ENCODE assay signal across 8 cellular contexts in genomic region chrX:135003876-135004623, GRCh38. TPM values are rescaled to one million over a fixed set of nuclear protein-coding genes. Genes with fewer than 3 reads are reported as not detected.
A peak's percentile ranks its signal among the peaks of the same experiment; 100 is the strongest.
DNase-seq lines count a peak whose midpoint lies in the region; ATAC-seq and TF ChIP-seq lines count a peak whose summit lies in the region.

No MANE protein-coding gene starts in this region.

- H3K27me3 Mint-ChIP-seq in activated CD8-positive, alpha-beta T cell treated with anti-CD3 and anti-CD28 coated beads, Interleukin-2, amount 10 ng/mL, durations not matched to agents 7 days and 5 days (ENCODE audit: low read depth) = peaks cover 7% of the 10 kb centered on the region

- peak overlapping the region; percentile 78 for H3K4me3 Mint-ChIP-seq in activated CD8-positive, alpha-beta T cell treated with anti-CD3 and anti-CD28 coated beads, Interleukin-2, amount 10 ng/mL, durations not matched to agents 7 days and 5 days

- H3K9me3 ChIP-seq in ectodermal cell (ENCODE audit: control insufficient read depth, low read length) (no peaks in the 10 kb centered on the region), lower lobe of right lung (no peaks in the 10 kb centered on the region)

- POLR2A ChIA-PET in activated CD8-positive, alpha-beta T cell treated with anti-CD3 and anti-CD28 coated beads, Interleukin-2, amount 10 ng/mL, durations not matched to agents 7 days and 5 days (lab: Charles Lee) = no interaction called here

- intact Hi-C loops in lower lobe of right lung (cut with DNase I) = no loop called here

- H3K9me3 Mint-ChIP-seq in activated CD8-positive, alpha-beta T cell treated with anti-CD3 and anti-CD28 coated beads, Interleukin-2, amount 10 ng/mL, durations not matched to agents 7 days and 5 days (ENCODE audit: insufficient read depth) = no peaks in the 10 kb centered on the region

- peak; percentile 96 for ATAC-seq in GM19452 (IDR thresholded peaks at IDR 0.05; ENCODE audit: unreplicated experiment)
- ATAC-seq in HG03571 (IDR thresholded peaks at IDR 0.05; ENCODE audit: unreplicated experiment) = peak; percentile 98
- ATAC-seq in activated CD8-positive, alpha-beta T cell treated with anti-CD3 and anti-CD28 coated beads, Interleukin-2, amount 10 ng/mL, durations not matched to agents 7 days and 5 days = peak; percentile 98
- ATAC-seq in lower lobe of right lung = peak; percentile 99 to 100

- peak overlapping the region; percentile 77 for H3K27ac Mint-ChIP-seq in activated CD8-positive, alpha-beta T cell treated with anti-CD3 and anti-CD28 coated beads, Interleukin-2, amount 10 ng/mL, durations not matched to agents 7 days and 5 days

- no peak overlapping the region for H3K27ac ChIP-seq in ectodermal cell (ENCODE audit: insufficient read depth, low read depth, low read length, poor library complexity, severe bottlenecking)
- H3K27ac ChIP-seq in lower lobe of right lung = peak overlapping the region; percentile 36

- CTCF ChIA-PET in activated CD8-positive, alpha-beta T cell treated with anti-CD3 and anti-CD28 coated beads, Interleukin-2, amount 10 ng/mL, durations not matched to agents 7 days and 5 days (lab: Charles Lee) = no interaction called here

- peaks cover 19% of the 10 kb centered on the region for H3K4me1 Mint-ChIP-seq in activated CD8-positive, alpha-beta T cell treated with anti-CD3 and anti-CD28 coated beads, Interleukin-2, amount 10 ng/mL, durations not matched to agents 7 days and 5 days (ENCODE audit: low read depth)

- H3K4me3 ChIP-seq in ectodermal cell (ENCODE audit: insufficient read depth, low read depth, low read length) = peak overlapping the region; percentile 38
- H3K4me3 ChIP-seq in lower lobe of right lung = peak overlapping the region; percentile 52

- 2% methylated on average over 33 to 35 of the region's 35 CpGs for WGBS in ectodermal cell, 2 experiments

- H3K36me3 ChIP-seq in ectodermal cell (ENCODE audit: control insufficient read depth, insufficient read depth, low read length) = no peaks in the 10 kb centered on the region
- no peaks in the 10 kb centered on the region for H3K36me3 ChIP-seq in lower lobe of right lung

- peak; percentile 6 to 88 (median 75) for DNase-seq in C1 segment of cervical spinal cord (lab: John Stamatoyannopoulos, UW)
- peak; percentile 97 for DNase-seq in NCI-H82 (lab: John Stamatoyannopoulos, UW)
- DNase-seq in activated CD8-positive, alpha-beta T cell treated with anti-CD3 and anti-CD28 coated beads, Interleukin-2, amount 10 ng/mL, durations not matched to agents 7 days and 5 days = peak; percentile 92
- DNase-seq in lower lobe of right lung = peak; percentile 92
- peak; percentile 82 to 83 for DNase-seq in stimulated activated CD4-positive, alpha-beta T cell treated with anti-CD3 and anti-CD28 coated beads, Interleukin-4, amount 100 ng/mL, for 48 hours (ENCODE audit: low read depth in 2 of 2)

- H3K4me1 ChIP-seq in ectodermal cell (ENCODE audit: control insufficient read depth, insufficient read depth, low read length) = no peaks in the 10 kb centered on the region
- no peaks in the 10 kb centered on the region for H3K4me1 ChIP-seq in lower lobe of right lung

- H3K36me3 Mint-ChIP-seq in activated CD8-positive, alpha-beta T cell treated with anti-CD3 and anti-CD28 coated beads, Interleukin-2, amount 10 ng/mL, durations not matched to agents 7 days and 5 days (ENCODE audit: low read depth) = no peaks in the 10 kb centered on the region

- H3K27me3 ChIP-seq in ectodermal cell (ENCODE audit: control insufficient read depth, insufficient read depth, low read length, poor library complexity, severe bottlenecking) (no peaks in the 10 kb centered on the region), lower lobe of right lung (ENCODE audit: low read depth) (no peaks in the 10 kb centered on the region)

- TF ChIP-seq CTCF in lower lobe of right lung (IDR thresholded peaks at IDR 0.05) = no peak

RNA-seq across cellular contexts. Expression of gene SMIM10, which starts 13.3 kb away (rescaled TPM):
- under 1 TPM; 0.52 to 0.71 TPM for total RNA-seq in activated CD8-positive, alpha-beta T cell treated with anti-CD3 and anti-CD28 coated beads, Interleukin-2, amount 10 ng/mL, durations not matched to agents 7 days and 5 days
- 0.35 TPM for polyA plus RNA-seq in ectodermal cell (2013, experiment 1 of 4)
- polyA plus RNA-seq in ectodermal cell (2013, experiment 2 of 4) = 0.16 TPM
- 0.53 TPM for polyA plus RNA-seq in ectodermal cell (2013, experiment 3 of 4)
- polyA plus RNA-seq in ectodermal cell (2013, experiment 4 of 4) = 0.65 TPM
- 4.1 TPM for total RNA-seq in lower lobe of right lung

RNA-seq across cellular contexts. Expression of gene RTL8B, which starts 18.3 kb away (rescaled TPM):
- under 1 TPM; 0.26 to 0.31 TPM for total RNA-seq in activated CD8-positive, alpha-beta T cell treated with anti-CD3 and anti-CD28 coated beads, Interleukin-2, amount 10 ng/mL, durations not matched to agents 7 days and 5 days
- polyA plus RNA-seq in ectodermal cell (2013, experiment 1 of 4) = 17.3 TPM
- polyA plus RNA-seq in ectodermal cell (2013, experiment 2 of 4) = 16.4 TPM
- polyA plus RNA-seq in ectodermal cell (2013, experiment 3 of 4) = 15.4 TPM
- polyA plus RNA-seq in ectodermal cell (2013, experiment 4 of 4) = 15.0 TPM
- total RNA-seq in lower lobe of right lung = 11.9 TPM

RNA-seq across cellular contexts. Expression of gene RTL8C, which starts 28.1 kb away (rescaled TPM):
- 10 to 100 TPM; 24.5 to 27.0 TPM for total RNA-seq in activated CD8-positive, alpha-beta T cell treated with anti-CD3 and anti-CD28 coated beads, Interleukin-2, amount 10 ng/mL, durations not matched to agents 7 days and 5 days
- polyA plus RNA-seq in ectodermal cell (2013, experiment 1 of 4) = 92.2 TPM
- polyA plus RNA-seq in ectodermal cell (2013, experiment 2 of 4) = 87.5 TPM
- polyA plus RNA-seq in ectodermal cell (2013, experiment 3 of 4) = 69.9 TPM
- 82.8 TPM for polyA plus RNA-seq in ectodermal cell (2013, experiment 4 of 4)
- total RNA-seq in lower lobe of right lung = 66.8 TPM

RNA-seq across cellular contexts. Expression of gene RTL8A, which starts 47.9 kb away (rescaled TPM):
- total RNA-seq in activated CD8-positive, alpha-beta T cell treated with anti-CD3 and anti-CD28 coated beads, Interleukin-2, amount 10 ng/mL, durations not matched to agents 7 days and 5 days = 10 to 100 TPM; 12.9 to 13.6 TPM
- 87.6 TPM for polyA plus RNA-seq in ectodermal cell (2013, experiment 1 of 4)
- polyA plus RNA-seq in ectodermal cell (2013, experiment 2 of 4) = 82.3 TPM
- polyA plus RNA-seq in ectodermal cell (2013, experiment 3 of 4) = 71.6 TPM
- polyA plus RNA-seq in ectodermal cell (2013, experiment 4 of 4) = 78.6 TPM
- 37.4 TPM for total RNA-seq in lower lobe of right lung
